ENCODE assay signal across 10 cellular contexts in the genomic region with DNA sequence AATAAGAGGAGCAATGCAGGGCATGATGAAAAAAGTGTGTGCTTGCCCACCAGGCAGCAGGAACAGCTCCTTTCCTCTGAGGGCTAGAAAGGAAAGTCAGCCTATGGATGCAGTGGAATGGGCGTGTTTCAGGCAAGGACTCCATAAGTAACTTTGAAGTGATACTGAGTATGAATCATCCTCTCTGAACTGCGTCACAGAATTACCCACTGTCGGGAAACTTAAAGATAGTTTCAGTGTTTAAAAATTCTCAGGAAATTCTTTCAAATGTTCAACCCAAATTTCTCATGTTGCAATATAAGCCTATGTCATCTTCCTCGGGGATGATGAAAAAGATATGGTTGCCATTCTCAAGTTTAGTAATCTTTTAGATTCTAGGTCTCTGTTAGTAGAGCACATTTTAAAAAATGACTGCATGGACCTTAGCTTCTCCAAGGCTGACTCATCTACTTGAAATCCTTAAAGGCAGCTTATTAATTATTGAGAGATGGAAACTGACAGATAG. TPM values are rescaled to one million over a fixed set of nuclear protein-coding genes. Genes with fewer than 3 reads are reported as not detected.
DNase-seq lines count a peak whose midpoint lies in the region; ATAC-seq and TF ChIP-seq lines count a peak whose summit lies in the region.
"Had no signal": no experiment of that assay in that cellular context is flagged by ENCODE, and none has a peak within 500 bp of the region (broad histone marks: within the 10 kb centered on the region; RNA-seq: fewer than 3 reads in every experiment).

No MANE protein-coding gene starts in this region.

- no peaks in the 10 kb centered on the region for H3K9me3 ChIP-seq in T-helper 17 cell (ENCODE audit: control insufficient read depth, low read length, poor library complexity, severe bottlenecking)

- H3K27ac Mint-ChIP-seq in T-helper 17 cell, result no peak overlapping the region

- no peak overlapping the region for H3K4me3 Mint-ChIP-seq in T-helper 17 cell

- DNase-seq in A172 (ENCODE audit: low spot score) (peak; percentile 83), ELR (ENCODE audit: low read depth) (peak; percentile 96), T1000 (lab: John Stamatoyannopoulos, UW) (peak; percentile 16), fibroblast of villous mesenchyme (ENCODE audit: low read depth) (peak; percentile 97), NCI-H2029 (lab: John Stamatoyannopoulos, UW) (no peak), NCI-H524 (lab: John Stamatoyannopoulos, UW) (no peak), T-helper 17 cell (no peak)
- DNase-seq: activated naive CD4-positive, alpha-beta T cell treated with Interleukin-2 at 50 U/mL for 16 hours; DMS53 had no signal

- H3K4me1 Mint-ChIP-seq in T-helper 17 cell, result peaks cover 8% of the 10 kb centered on the region

- H3K4me3 ChIP-seq in fibroblast of villous mesenchyme (ENCODE audit: low read depth, low read length), result no peak overlapping the region

- ATAC-seq in GM21825 (IDR thresholded peaks at IDR 0.05; ENCODE audit: unreplicated experiment) (no peak), T-helper 17 cell (no peak)

- no peak for TF ChIP-seq CTCF in fibroblast of villous mesenchyme (IDR thresholded peaks at IDR 0.05; ENCODE audit: insufficient read depth, low read depth, low read length)

- H3K36me3 Mint-ChIP-seq in T-helper 17 cell (ENCODE audit: low read depth), result peaks cover 15% of the 10 kb centered on the region

- no peaks in the 10 kb centered on the region for H3K27me3 Mint-ChIP-seq in T-helper 17 cell

RNA-seq across cellular contexts. Expression of a gene that starts 27.7 kb away (rescaled TPM):
- 17.3 and 21.2 TPM in 2 replicates for total RNA-seq in A172 (2014; rRNA removed; shearing (Covaris generic))
- total RNA-seq in fibroblast of villous mesenchyme, result 7.7 and 11.7 TPM in 2 replicates
- 1 to 10 TPM; 4.0 to 5.9 TPM for total RNA-seq in T-helper 17 cell

RNA-seq across cellular contexts. Expression of a gene that starts 27.8 kb away (rescaled TPM):
- 84.1 and 94.9 TPM in 2 replicates for total RNA-seq in A172 (2014; rRNA removed; shearing (Covaris generic))
- total RNA-seq in fibroblast of villous mesenchyme, result 66.7 and 88.5 TPM in 2 replicates
- total RNA-seq in T-helper 17 cell, result 10 to 100 TPM; 37.8 to 39.3 TPM

Comparison
In these comparisons a context has a peak if more than half of its experiments do, and no peak if none do; other contexts are left out.
1. DNase-seq: peak in A172 (single experiment), ELR (single experiment), T1000 (single experiment) and fibroblast of villous mesenchyme (single experiment); none in NCI-H2029 (single experiment), NCI-H524 (0 of 2) and T-helper 17 cell (0 of 3).